Comparison of ENCODE assay signal across 32 cellular contexts in genomic region chr2:121550669-121551068, GRCh38. TPM values are rescaled to one million over a fixed set of nuclear protein-coding genes. Genes with fewer than 3 reads are reported as not detected.
"Had no signal": no experiment of that assay in that cellular context is flagged by ENCODE, and none has a peak within 500 bp of the region (broad histone marks: within the 10 kb centered on the region; RNA-seq: fewer than 3 reads in every experiment).

No MANE protein-coding gene starts in this region.

- H3K36me3 ChIP-seq: left lung, lower lobe of right lung, pancreas, prostate gland, sigmoid colon, tibial nerve, uterus had no signal

- DNase-seq: hippocampal formation; kidney glomerular epithelial cell; left colon; left lung; lower lobe of right lung; mammary epithelial cell; mesenchymal stem cell; naive thymus-derived CD8-positive, alpha-beta T cell; nucleus accumbens; pancreas; posterior cingulate gyrus; retina; right cardiac atrium; sigmoid colon; small intestine; spleen; stimulated activated CD4-positive, alpha-beta T cell treated with anti-CD3 and anti-CD28 coated beads, Interleukin-4, amount 100 ng/mL, for 24 hours; stimulated activated naive B cell treated with anti-CD40 and anti-IgM and Interleukin-4, amounts not matched to agents 10 μg/mL and 1 μg/mL and 100 μg/mL, for 72 hours; stimulated activated naive CD8-positive, alpha-beta T cell treated with anti-CD3 and anti-CD28 coated beads, Interleukin-15, amount 100 ng/mL, for 72 hours; substantia nigra; uterus had no signal

- H3K27ac ChIP-seq: left lung, lower lobe of right lung, pancreas, prostate gland, sigmoid colon, spleen, tibial nerve, uterus had no signal

- FAIRE-seq: keratinocyte, pancreas, small intestine had no signal

- H3K4me3 ChIP-seq: left lung, lower lobe of right lung, pancreas, prostate gland, sigmoid colon, spleen, tibial nerve, uterus had no signal

- H3K4me1 ChIP-seq: left lung, lower lobe of right lung, pancreas, prostate gland, uterus had no signal

- H3K27ac Mint-ChIP-seq: nephron; stimulated activated naive B cell treated with anti-CD40 and anti-IgM and Interleukin-4, amounts not matched to agents 10 μg/mL and 1 μg/mL and 100 μg/mL, for 72 hours; stimulated activated naive CD8-positive, alpha-beta T cell treated with anti-CD3 and anti-CD28 coated beads, Interleukin-15, amount 100 ng/mL, for 72 hours; type B pancreatic cell had no signal

- H3K27me3 ChIP-seq: left lung, pancreas, sigmoid colon, spleen, tibial nerve, uterus had no signal

- H3K9me3 Mint-ChIP-seq: type B pancreatic cell had no signal

- ATAC-seq: left colon; left lung; lower lobe of right lung; naive thymus-derived CD8-positive, alpha-beta T cell; pancreas; right cardiac atrium; stimulated activated naive B cell treated with anti-CD40 and anti-IgM and Interleukin-4, amounts not matched to agents 10 μg/mL and 1 μg/mL and 100 μg/mL, for 72 hours; stimulated activated naive CD8-positive, alpha-beta T cell treated with anti-CD3 and anti-CD28 coated beads, Interleukin-15, amount 100 ng/mL, for 72 hours had no signal

- H3K4me3 Mint-ChIP-seq: nephron; neural crest cell; stimulated activated naive B cell treated with anti-CD40 and anti-IgM and Interleukin-4, amounts not matched to agents 10 μg/mL and 1 μg/mL and 100 μg/mL, for 72 hours; stimulated activated naive CD8-positive, alpha-beta T cell treated with anti-CD3 and anti-CD28 coated beads, Interleukin-15, amount 100 ng/mL, for 72 hours; type B pancreatic cell had no signal

- H3K27me3 Mint-ChIP-seq: naive thymus-derived CD8-positive, alpha-beta T cell; stimulated activated naive B cell treated with anti-CD40 and anti-IgM and Interleukin-4, amounts not matched to agents 10 μg/mL and 1 μg/mL and 100 μg/mL, for 72 hours; stimulated activated naive CD8-positive, alpha-beta T cell treated with anti-CD3 and anti-CD28 coated beads, Interleukin-15, amount 100 ng/mL, for 72 hours; type B pancreatic cell had no signal

- H3K9me3 ChIP-seq: left lung, lower lobe of right lung, pancreas, prostate gland, sigmoid colon, uterus had no signal

RNA-seq across cellular contexts. Expression of gene RNU4ATAC, which starts 20.0 kb away (rescaled TPM):
- total RNA-seq: left colon; left lung; liver; mucosa of gallbladder; naive thymus-derived CD8-positive, alpha-beta T cell; neural crest cell; osteoblast; prostate gland; sigmoid colon; tibial nerve; ureter had no signal
- polyA plus RNA-seq: keratinocyte; mammary epithelial cell; naive thymus-derived CD8-positive, alpha-beta T cell; pancreas; right cardiac atrium; sigmoid colon; small intestine; spleen; thymus had no signal
